8 cellular contexts compared by ENCODE assay signal in the genomic region with DNA sequence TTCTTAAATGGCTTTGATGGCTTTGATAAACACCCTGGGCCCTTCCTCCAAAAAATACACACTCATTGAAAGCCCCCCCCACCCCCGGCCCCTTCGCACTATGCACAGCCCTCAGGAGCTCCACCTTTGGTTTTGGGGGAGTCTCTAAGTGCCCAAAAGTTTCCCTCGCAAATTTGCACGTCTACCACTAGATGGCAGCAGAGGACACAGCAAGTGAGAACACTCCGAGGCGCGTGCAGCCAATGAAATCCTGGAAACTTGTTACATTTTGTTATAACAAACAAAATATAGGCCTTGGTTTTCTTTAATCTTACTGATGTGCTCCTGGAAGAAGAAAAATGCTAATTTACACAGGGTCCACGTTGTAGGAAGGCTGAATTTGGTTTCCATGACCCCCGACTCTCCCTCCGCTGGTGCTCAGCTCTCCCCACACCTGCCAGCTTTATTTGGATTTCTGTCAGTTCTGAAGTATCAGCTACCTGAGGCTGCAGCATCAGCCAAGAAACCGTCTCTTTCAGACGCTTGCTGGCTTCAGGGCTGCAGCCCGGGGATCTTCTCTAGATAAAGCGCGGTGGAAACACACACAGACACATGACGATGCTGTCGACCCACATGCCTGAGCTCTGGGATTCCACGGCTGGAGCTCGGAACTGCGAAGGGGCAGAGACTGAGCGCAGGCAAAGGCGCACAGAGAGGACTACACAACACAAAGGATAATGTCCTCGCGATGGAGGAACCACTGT.
DNase-seq lines count a peak whose midpoint lies in the region; ATAC-seq, FAIRE-seq and TF ChIP-seq lines count a peak whose summit lies in the region.

No MANE protein-coding gene starts in this region.

- no peaks in the 10 kb centered on the region for H3K4me1 ChIP-seq in DOHH2 (ENCODE audit: control insufficient read depth, low read length)

- ATAC-seq in HG02885 (IDR thresholded peaks at IDR 0.05; ENCODE audit: poor library complexity, unreplicated experiment) = peak; percentile 59
- peak; percentile 77 for ATAC-seq in activated CD8-positive, alpha-beta T cell treated with anti-CD3 and anti-CD28 coated beads, Interleukin-2, amount 10 ng/mL, durations not matched to agents 7 days and 5 days
- ATAC-seq in stimulated activated effector memory CD8-positive, alpha-beta T cell treated with anti-CD3 and anti-CD28 coated beads, Interleukin-12 subunit alpha, Interleukin-12 subunit beta, amount 100 ng/mL, for 72 hours = peak; percentile 65

- H3K9me2 ChIP-seq in DOHH2 (replicated peaks; ENCODE audit: control insufficient read depth, low read length) = no peaks in the 10 kb centered on the region

- H3K9me3 ChIP-seq in DOHH2 (ENCODE audit: control insufficient read depth, insufficient read depth, low read length) = no peaks in the 10 kb centered on the region

- no peaks in the 10 kb centered on the region for H3K9me3 Mint-ChIP-seq in activated CD8-positive, alpha-beta T cell treated with anti-CD3 and anti-CD28 coated beads, Interleukin-2, amount 10 ng/mL, durations not matched to agents 7 days and 5 days (ENCODE audit: insufficient read depth)
- H3K9me3 Mint-ChIP-seq in stimulated activated effector memory CD8-positive, alpha-beta T cell treated with anti-CD3 and anti-CD28 coated beads, Interleukin-12 subunit alpha, Interleukin-12 subunit beta, amount 100 ng/mL, for 72 hours = no peaks in the 10 kb centered on the region

- H4K20me1 ChIP-seq in DOHH2 (ENCODE audit: control insufficient read depth, insufficient read depth, low read depth, low read length) = no peaks in the 10 kb centered on the region

- CTCF ChIA-PET in activated CD8-positive, alpha-beta T cell treated with anti-CD3 and anti-CD28 coated beads, Interleukin-2, amount 10 ng/mL, durations not matched to agents 7 days and 5 days (lab: Charles Lee) = interaction anchor here (0.7 to 3.5 kb wide), 25 partner anchors 9 to 589 kb away, joined by 3 to 29 read pairs (median 5); partner anchors contain the start of genes CEP43, RNASET2 and UNC93A

- no peak overlapping the region for H3K4me3 Mint-ChIP-seq in activated CD8-positive, alpha-beta T cell treated with anti-CD3 and anti-CD28 coated beads, Interleukin-2, amount 10 ng/mL, durations not matched to agents 7 days and 5 days
- no peak overlapping the region for H3K4me3 Mint-ChIP-seq in stimulated activated effector memory CD8-positive, alpha-beta T cell treated with anti-CD3 and anti-CD28 coated beads, Interleukin-12 subunit alpha, Interleukin-12 subunit beta, amount 100 ng/mL, for 72 hours

- no peak overlapping the region for H3K4me2 ChIP-seq in DOHH2 (ENCODE audit: low read length)

- peaks cover 10% of the 10 kb centered on the region for H3K27me3 ChIP-seq in DOHH2 (ENCODE audit: control insufficient read depth, low read length)

- H3K4me1 Mint-ChIP-seq in activated CD8-positive, alpha-beta T cell treated with anti-CD3 and anti-CD28 coated beads, Interleukin-2, amount 10 ng/mL, durations not matched to agents 7 days and 5 days (ENCODE audit: low read depth) = peaks cover 15% of the 10 kb centered on the region
- H3K4me1 Mint-ChIP-seq in stimulated activated effector memory CD8-positive, alpha-beta T cell treated with anti-CD3 and anti-CD28 coated beads, Interleukin-12 subunit alpha, Interleukin-12 subunit beta, amount 100 ng/mL, for 72 hours = peaks cover 7% of the 10 kb centered on the region

- H3K27ac Mint-ChIP-seq in activated CD8-positive, alpha-beta T cell treated with anti-CD3 and anti-CD28 coated beads, Interleukin-2, amount 10 ng/mL, durations not matched to agents 7 days and 5 days = no peak overlapping the region
- H3K27ac Mint-ChIP-seq in stimulated activated effector memory CD8-positive, alpha-beta T cell treated with anti-CD3 and anti-CD28 coated beads, Interleukin-12 subunit alpha, Interleukin-12 subunit beta, amount 100 ng/mL, for 72 hours = no peak overlapping the region

- no peak overlapping the region for H3K4me3 ChIP-seq in DOHH2 (ENCODE audit: low read length)

- H3K36me3 ChIP-seq in DOHH2 (ENCODE audit: control insufficient read depth, low read length) = no peaks in the 10 kb centered on the region

- POLR2A ChIA-PET in activated CD8-positive, alpha-beta T cell treated with anti-CD3 and anti-CD28 coated beads, Interleukin-2, amount 10 ng/mL, durations not matched to agents 7 days and 5 days (lab: Charles Lee) = no interaction called here

- H3K27ac ChIP-seq in DOHH2 (ENCODE audit: low read depth, low read length) = no peak overlapping the region

- TF ChIP-seq CTCF in DOHH2 (IDR thresholded peaks at IDR 0.05; ENCODE audit: low read depth, low read length, poor library complexity, severe bottlenecking) = peak; percentile 83

- no peaks in the 10 kb centered on the region for H3F3A ChIP-seq in DOHH2 (ENCODE audit: control insufficient read depth, insufficient read depth)

- FAIRE-seq in endometrium (lab: Jason Lieb, UNC) = peak; percentile 18

- DNase-seq in NCI-H69 (lab: John Stamatoyannopoulos, UW) = peak; percentile 77
- peak; percentile 77 for DNase-seq in activated CD8-positive, alpha-beta T cell treated with anti-CD3 and anti-CD28 coated beads, Interleukin-2, amount 10 ng/mL, durations not matched to agents 7 days and 5 days
- peak; percentile 78 for DNase-seq in middle frontal gyrus (ENCODE audit: extremely low spot score, low spot score)
- DNase-seq in stimulated activated effector memory CD8-positive, alpha-beta T cell treated with anti-CD3 and anti-CD28 coated beads, Interleukin-12 subunit alpha, Interleukin-12 subunit beta, amount 100 ng/mL, for 72 hours (ENCODE audit: low spot score in 2 of 2) = peak; percentile 41 to 62
- DNase-seq in NCI-H187 treated with DMSO at 0.1 percent for 48 hours (lab: John Stamatoyannopoulos, UW) = no peak

- no peaks in the 10 kb centered on the region for H3K36me3 Mint-ChIP-seq in activated CD8-positive, alpha-beta T cell treated with anti-CD3 and anti-CD28 coated beads, Interleukin-2, amount 10 ng/mL, durations not matched to agents 7 days and 5 days (ENCODE audit: low read depth)
- H3K36me3 Mint-ChIP-seq in stimulated activated effector memory CD8-positive, alpha-beta T cell treated with anti-CD3 and anti-CD28 coated beads, Interleukin-12 subunit alpha, Interleukin-12 subunit beta, amount 100 ng/mL, for 72 hours = no peaks in the 10 kb centered on the region

- no peaks in the 10 kb centered on the region for H3K79me2 ChIP-seq in DOHH2 (ENCODE audit: control insufficient read depth, low read length)

- H3K27me3 Mint-ChIP-seq in activated CD8-positive, alpha-beta T cell treated with anti-CD3 and anti-CD28 coated beads, Interleukin-2, amount 10 ng/mL, durations not matched to agents 7 days and 5 days (ENCODE audit: low read depth) = peaks cover 8% of the 10 kb centered on the region
